11 cellular contexts compared by ENCODE assay signal in the genomic region with DNA sequence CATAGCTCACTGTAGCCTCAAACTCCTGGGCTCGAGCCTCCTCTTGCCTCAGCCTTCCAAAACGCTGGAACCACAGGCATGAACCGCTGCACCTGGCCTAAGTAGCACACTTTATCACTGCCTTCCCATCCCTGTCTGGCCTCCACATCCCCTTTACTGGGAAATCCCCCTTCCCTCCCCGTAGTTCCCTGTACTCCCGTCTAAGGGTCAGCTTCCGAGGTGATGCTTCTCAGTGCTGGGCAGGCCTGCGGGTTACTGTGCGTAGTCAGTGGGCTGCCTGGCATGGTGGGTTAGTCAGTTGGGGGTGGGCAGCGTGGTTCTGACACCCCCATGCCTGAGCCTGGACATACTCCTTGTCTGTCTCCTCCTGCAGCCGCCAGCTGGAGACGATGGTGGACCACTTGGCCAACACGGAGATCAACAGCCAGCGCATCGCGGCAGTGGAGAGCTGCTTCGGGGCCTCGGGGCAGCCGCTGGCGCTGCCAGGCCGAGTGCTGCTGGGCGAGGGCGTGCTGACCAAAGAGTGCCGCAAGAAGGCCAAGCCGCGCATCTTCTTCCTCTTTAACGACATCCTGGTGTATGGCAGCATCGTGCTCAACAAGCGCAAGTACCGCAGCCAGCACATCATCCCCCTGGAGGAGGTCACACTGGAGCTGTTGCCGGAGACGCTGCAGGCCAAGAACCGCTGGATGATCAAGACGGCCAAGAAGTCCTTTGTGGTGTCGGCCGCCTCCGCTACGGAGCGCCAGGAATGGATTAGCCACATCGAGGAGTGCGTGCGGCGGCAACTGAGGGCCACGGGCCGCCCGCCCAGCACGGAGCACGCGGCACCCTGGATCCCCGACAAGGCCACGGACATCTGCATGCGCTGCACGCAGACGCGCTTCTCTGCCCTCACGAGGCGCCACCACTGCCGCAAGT. TPM values are rescaled to one million over a fixed set of nuclear protein-coding genes. Genes with fewer than 3 reads are reported as not detected.
A peak's percentile ranks its signal among the peaks of the same experiment; 100 is the strongest.
DNase-seq lines count a peak whose midpoint lies in the region; ATAC-seq and TF ChIP-seq lines count a peak whose summit lies in the region.
"Had no signal": no experiment of that assay in that cellular context is flagged by ENCODE, and none has a peak within 500 bp of the region (broad histone marks: within the 10 kb centered on the region; RNA-seq: fewer than 3 reads in every experiment).

No MANE protein-coding gene starts in this region.

- ATAC-seq in activated CD8-positive, alpha-beta memory T cell treated with anti-CD3 and anti-CD28 coated beads, Interleukin-2, amount 10 ng/mL, durations not matched to agents 7 days and 5 days: no peak
- ATAC-seq in HG02759 (IDR thresholded peaks at IDR 0.05; ENCODE audit: unreplicated experiment): no peak

- H3K4me3 ChIP-seq in OCI-LY1 (ENCODE audit: low read depth, low read length, poor library complexity, severe bottlenecking) (no peak overlapping the region), esophagus (ENCODE audit: low read depth in 1 of 2, low read length in 2 of 2) (no peak overlapping the region), spleen (peak overlapping the region in 1 of 8 donors; percentile 46)
- H3K4me3 ChIP-seq: pancreas, testis had no signal

- no peak overlapping the region for H2AFZ ChIP-seq in OCI-LY1 (ENCODE audit: low read length)

- no peaks in the 10 kb centered on the region for H3K27me3 ChIP-seq in OCI-LY1 (ENCODE audit: insufficient read depth, low read length)
- H3K27me3 ChIP-seq in esophagus (ENCODE audit: control insufficient read depth in 1 of 2, insufficient read depth in 2 of 2, low read length in 2 of 2): no peaks in the 10 kb centered on the region
- no peaks in the 10 kb centered on the region for H3K27me3 ChIP-seq in spleen (replicated peaks in 1 of 7)
- H3K27me3 ChIP-seq: pancreas, testis had no signal

- 91 to 93% methylated on average over 57 of the region's 57 CpGs for WGBS in esophagus, 2 donors
- 89 to 92% (median 90%) methylated on average over 39 to 57 of the region's 57 CpGs for WGBS in spleen, 5 donors

- DNase-seq in activated CD8-positive, alpha-beta memory T cell treated with anti-CD3 and anti-CD28 coated beads, Interleukin-2, amount 10 ng/mL, durations not matched to agents 7 days and 5 days: no peak
- DNase-seq in activated CD8-positive, alpha-beta memory T cell treated with anti-CD3 and anti-CD28 coated beads, Interleukin-2, amount 50 U/mL, for 4 hours: no peak
- DNase-seq in spleen (peak; percentile 84), RKO (ENCODE audit: low spot score) (no peak), pons (ENCODE audit: low spot score) (no peak)
- DNase-seq: MM.1S, testis had no signal

- no peak for TF ChIP-seq CTCF in OCI-LY1 (IDR thresholded peaks at IDR 0.05; ENCODE audit: low read length)
- TF ChIP-seq CTCF in spleen (IDR thresholded peaks at IDR 0.05 in 8 of 11, conservative IDR thresholded peaks at IDR 0.05 in 3 of 11): no peak

- H3K27ac ChIP-seq in OCI-LY1 (ENCODE audit: low read depth, low read length, poor library complexity, severe bottlenecking) (peak overlapping the region; percentile 75), esophagus (ENCODE audit: low read depth in 2 of 2, low read length in 1 of 2) (peak overlapping the region; percentile 2 to 35), spleen (peak overlapping the region; percentile 46 to 93 (median 79))
- H3K27ac ChIP-seq: pancreas, testis had no signal

- H3K4me1 ChIP-seq in OCI-LY1 (ENCODE audit: insufficient read depth, low read length, severe bottlenecking) (peaks cover 27% of the 10 kb centered on the region), esophagus (ENCODE audit: control insufficient read depth in 2 of 2, insufficient read depth in 2 of 2, low read length in 1 of 2) (peaks cover 0 to 33% of the 10 kb centered on the region in 2 donors), spleen (peaks cover 60 to 100% (median 97%) of the 10 kb centered on the region in 6 donors)
- H3K4me1 ChIP-seq: pancreas had no signal

- H3K9ac ChIP-seq in OCI-LY1 (ENCODE audit: low read length): no peak overlapping the region

- H3K4me1 Mint-ChIP-seq in activated CD8-positive, alpha-beta memory T cell treated with anti-CD3 and anti-CD28 coated beads, Interleukin-2, amount 10 ng/mL, durations not matched to agents 7 days and 5 days: peaks cover 91% of the 10 kb centered on the region

- H3K36me3 ChIP-seq in OCI-LY1 (ENCODE audit: insufficient read depth, low read length): no peaks in the 10 kb centered on the region
- peaks cover 4 to 30% of the 10 kb centered on the region in 2 donors for H3K36me3 ChIP-seq in esophagus (ENCODE audit: control insufficient read depth in 2 of 2, insufficient read depth in 2 of 2, low read length in 1 of 2)
- H3K36me3 ChIP-seq in spleen: peaks cover 5 to 58% (median 29%) of the 10 kb centered on the region in 6 donors

- H3K27ac Mint-ChIP-seq in activated CD8-positive, alpha-beta memory T cell treated with anti-CD3 and anti-CD28 coated beads, Interleukin-2, amount 10 ng/mL, durations not matched to agents 7 days and 5 days: peak overlapping the region; percentile 90

- H3K9me2 ChIP-seq in OCI-LY1 (ENCODE audit: low read depth, low read length): no peaks in the 10 kb centered on the region

- no peak overlapping the region; the same call in 1 of the 2 replicates for H3K4me2 ChIP-seq in OCI-LY1 (ENCODE audit: low read length)

- H3K9me3 ChIP-seq in OCI-LY1 (ENCODE audit: low read length) (no peaks in the 10 kb centered on the region), esophagus (ENCODE audit: control insufficient read depth in 2 of 2, insufficient read depth in 1 of 2, low read depth in 1 of 2, low read length in 1 of 2) (no peaks in the 10 kb centered on the region), spleen (no peaks in the 10 kb centered on the region)
- H3K9me3 ChIP-seq: pancreas, testis had no signal

- H3K36me3 Mint-ChIP-seq in activated CD8-positive, alpha-beta memory T cell treated with anti-CD3 and anti-CD28 coated beads, Interleukin-2, amount 10 ng/mL, durations not matched to agents 7 days and 5 days: peaks cover 60% of the 10 kb centered on the region

- H3K79me2 ChIP-seq in OCI-LY1 (ENCODE audit: insufficient read depth, low read length): no peaks in the 10 kb centered on the region

- CTCF ChIA-PET in activated CD8-positive, alpha-beta memory T cell treated with anti-CD3 and anti-CD28 coated beads, Interleukin-2, amount 10 ng/mL, durations not matched to agents 7 days and 5 days (lab: Charles Lee): interaction anchor here (1.9 to 4.0 kb wide), 8 partner anchors 11 to 67 kb away, joined by 5 to 71 read pairs (median 21); a partner anchor contains a TSS

- TF ChIP-seq POLR2A in spleen (IDR thresholded peaks at IDR 0.05): no peak

- no peaks in the 10 kb centered on the region for H4K20me1 ChIP-seq in OCI-LY1 (ENCODE audit: insufficient read depth, low read length)

- intact Hi-C loops in spleen (cut with DNase I; ENCODE audit: low total_unique reads): no loop called here

- H3K27me3 Mint-ChIP-seq in activated CD8-positive, alpha-beta memory T cell treated with anti-CD3 and anti-CD28 coated beads, Interleukin-2, amount 10 ng/mL, durations not matched to agents 7 days and 5 days: no peaks in the 10 kb centered on the region

- no peaks in the 10 kb centered on the region for H3K9me3 Mint-ChIP-seq in activated CD8-positive, alpha-beta memory T cell treated with anti-CD3 and anti-CD28 coated beads, Interleukin-2, amount 10 ng/mL, durations not matched to agents 7 days and 5 days (ENCODE audit: low read depth)

- H3F3A ChIP-seq in OCI-LY1 (ENCODE audit: insufficient read depth, low read length): no peaks in the 10 kb centered on the region

- H3K4me3 Mint-ChIP-seq in activated CD8-positive, alpha-beta memory T cell treated with anti-CD3 and anti-CD28 coated beads, Interleukin-2, amount 10 ng/mL, durations not matched to agents 7 days and 5 days: peak overlapping the region; percentile 64

RNA-seq across cellular contexts. Expression of a gene that starts 8.4 kb away (rescaled TPM):
- 10 to 100 TPM; 42.4 to 64.1 TPM for total RNA-seq in activated CD8-positive, alpha-beta memory T cell treated with anti-CD3 and anti-CD28 coated beads, Interleukin-2, amount 10 ng/mL, durations not matched to agents 7 days and 5 days
- 10 to 100 TPM; 15.1 to 33.6 TPM for polyA plus RNA-seq in esophagus
- total RNA-seq in spleen: 10 to 100 TPM; 12.4 to 28.0 (median 18.5) TPM
- polyA plus RNA-seq in spleen: 10 to 100 TPM in 2 of 3 donors, 1 to 10 TPM in 1; 9.7 to 18.6 (median 10.7) TPM

RNA-seq across cellular contexts. Expression of a gene that starts 41.4 kb away (rescaled TPM):
- 10 to 100 TPM; 43.6 to 44.1 TPM for total RNA-seq in activated CD8-positive, alpha-beta memory T cell treated with anti-CD3 and anti-CD28 coated beads, Interleukin-2, amount 10 ng/mL, durations not matched to agents 7 days and 5 days
- polyA plus RNA-seq in esophagus: 1 to 10 TPM; 8.2 to 8.4 TPM
- 10 to 100 TPM; 24.2 to 36.9 (median 30.2) TPM for total RNA-seq in spleen
- polyA plus RNA-seq in spleen: 10 to 100 TPM; 13.8 to 19.3 (median 13.9) TPM

Comparison
In these comparisons a context has a peak if more than half of its experiments do, and no peak if none do; other contexts are left out.
1. H3K27ac ChIP-seq: peak in every context shown above with its lines; median percentile 79 in spleen; 75 in OCI-LY1; 18 in esophagus.